ENCODE assay signal across 12 cellular contexts in the genomic region with DNA sequence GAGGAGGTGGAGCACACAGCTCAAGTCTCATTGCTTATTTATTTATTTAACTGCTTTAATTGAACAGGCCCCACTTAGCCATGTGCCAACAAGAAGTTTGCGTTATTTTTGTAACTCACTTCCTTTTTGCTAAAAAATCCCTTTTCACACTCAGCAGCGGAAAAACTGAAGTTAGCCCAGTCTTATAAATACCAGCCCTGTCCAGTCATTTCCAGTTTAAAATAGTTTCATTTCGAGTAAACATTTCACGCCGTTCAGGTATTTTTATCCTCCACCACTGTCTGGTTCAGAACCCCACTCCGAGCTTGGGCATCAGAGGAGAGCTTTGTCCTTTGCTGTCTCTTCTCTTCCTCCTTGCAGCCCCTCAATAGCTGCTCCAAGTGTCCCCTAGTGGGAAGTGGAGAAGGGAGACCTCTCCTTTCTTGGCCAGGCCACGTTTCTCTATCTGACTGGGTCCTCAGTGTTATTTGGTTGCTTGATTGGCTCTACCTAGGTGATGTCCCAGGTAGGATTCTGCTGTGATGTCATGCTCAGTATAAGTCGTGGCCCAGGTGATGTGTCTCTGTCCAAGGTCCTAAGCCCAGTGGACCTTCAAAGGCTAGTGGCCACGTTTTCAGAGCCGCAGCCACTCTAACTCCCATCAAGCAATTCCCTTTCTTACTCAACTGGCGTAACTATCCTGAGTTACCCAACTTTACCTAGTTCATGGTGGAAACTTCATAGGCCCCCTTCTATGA. TPM values are rescaled to one million over a fixed set of nuclear protein-coding genes. Genes with fewer than 3 reads are reported as not detected.
DNase-seq lines count a peak whose midpoint lies in the region; ATAC-seq, FAIRE-seq and TF ChIP-seq lines count a peak whose summit lies in the region.
"Had no signal": no experiment of that assay in that cellular context is flagged by ENCODE, and none has a peak within 500 bp of the region (broad histone marks: within the 10 kb centered on the region; RNA-seq: fewer than 3 reads in every experiment).

No MANE protein-coding gene starts in this region.

- FAIRE-seq in GM19239 (lab: Jason Lieb, UNC), result peak; percentile 86

- no peaks in the 10 kb centered on the region for H3K9me3 ChIP-seq in CD4-positive, alpha-beta T cell (ENCODE audit: control insufficient read depth, low read length)
- H3K9me3 ChIP-seq in CD8-positive, alpha-beta T cell (ENCODE audit: low read length), result no peaks in the 10 kb centered on the region
- no peaks in the 10 kb centered on the region for H3K9me3 ChIP-seq in colonic mucosa

- no peak overlapping the region for H3K4me3 Mint-ChIP-seq in CD4-positive, alpha-beta T cell
- H3K4me3 Mint-ChIP-seq in CD8-positive, alpha-beta T cell, result no peak overlapping the region
- H3K4me3 Mint-ChIP-seq: activated naive CD8-positive, alpha-beta T cell; immature natural killer cell had no signal

- DNase-seq in ELF-1 (ENCODE audit: low read depth, low spot score) (peak; percentile 24), GM19239 (ENCODE audit: insufficient read length, low spot score) (no peak), MV-4-11 (lab: John Stamatoyannopoulos, UW) (peak; percentile 36), colonic mucosa (no peak)
- no peak for DNase-seq in CD4-positive, alpha-beta T cell
- no peak for DNase-seq in CD8-positive, alpha-beta T cell
- DNase-seq in stimulated activated CD4-positive, alpha-beta T cell treated with anti-CD3 and anti-CD28 coated beads, Interleukin-4, amount 100 ng/mL, for 24 hours, result no peak
- DNase-seq: immature natural killer cell, posterior cingulate gyrus had no signal

- no peaks in the 10 kb centered on the region for H3K4me1 ChIP-seq in CD8-positive, alpha-beta T cell (ENCODE audit: insufficient read depth, low read length)
- H3K4me1 ChIP-seq in colonic mucosa, result no peaks in the 10 kb centered on the region

- intact Hi-C loops in CD4-positive, alpha-beta T cell (cut with DNase I, micrococcal nuclease), result no loop called here
- intact Hi-C loops in CD8-positive, alpha-beta T cell (cut with DNase I, micrococcal nuclease), result no loop called here
- intact Hi-C loops in colonic mucosa (cut with DNase I), result no loop called here

- no peaks in the 10 kb centered on the region for H3K9me3 Mint-ChIP-seq in CD4-positive, alpha-beta T cell
- H3K9me3 Mint-ChIP-seq in CD8-positive, alpha-beta T cell, result no peaks in the 10 kb centered on the region
- H3K9me3 Mint-ChIP-seq: immature natural killer cell had no signal

- CTCF ChIA-PET in CD4-positive, alpha-beta T cell (lab: Charles Lee), result no interaction called here
- CTCF ChIA-PET in CD8-positive, alpha-beta T cell (lab: Charles Lee), result no interaction called here

- POLR2A ChIA-PET in CD4-positive, alpha-beta T cell (lab: Charles Lee), result no interaction called here
- POLR2A ChIA-PET in CD8-positive, alpha-beta T cell (lab: Charles Lee), result no interaction called here

- H3K27ac ChIP-seq in CD4-positive, alpha-beta T cell (ENCODE audit: low read depth, low read length), result no peak overlapping the region
- no peak overlapping the region for H3K27ac ChIP-seq in CD8-positive, alpha-beta T cell (ENCODE audit: low read depth, low read length)
- no peak overlapping the region for H3K27ac ChIP-seq in colonic mucosa
- H3K27ac ChIP-seq: KMS-11 had no signal

- TF ChIP-seq CTCF in CD4-positive, alpha-beta T cell (IDR thresholded peaks at IDR 0.05), result no peak
- no peak for TF ChIP-seq CTCF in CD8-positive, alpha-beta T cell (IDR thresholded peaks at IDR 0.05)
- no peak for TF ChIP-seq CTCF in colonic mucosa (IDR thresholded peaks at IDR 0.05)

- no peaks in the 10 kb centered on the region for H3K4me1 Mint-ChIP-seq in CD4-positive, alpha-beta T cell (ENCODE audit: low read depth)
- no peaks in the 10 kb centered on the region for H3K4me1 Mint-ChIP-seq in CD8-positive, alpha-beta T cell (ENCODE audit: low read depth)

- H3K36me3 Mint-ChIP-seq in CD4-positive, alpha-beta T cell (ENCODE audit: low read depth), result no peaks in the 10 kb centered on the region
- no peaks in the 10 kb centered on the region for H3K36me3 Mint-ChIP-seq in CD8-positive, alpha-beta T cell
- H3K36me3 Mint-ChIP-seq: activated naive CD8-positive, alpha-beta T cell; immature natural killer cell had no signal

- H3K4me3 ChIP-seq in CD8-positive, alpha-beta T cell (ENCODE audit: low read depth, low read length), result no peak overlapping the region
- no peak overlapping the region for H3K4me3 ChIP-seq in colonic mucosa

- no peaks in the 10 kb centered on the region for H3K36me3 ChIP-seq in CD8-positive, alpha-beta T cell (ENCODE audit: insufficient read depth, low read length)
- H3K36me3 ChIP-seq in colonic mucosa, result no peaks in the 10 kb centered on the region

- H3K9ac ChIP-seq in colonic mucosa (ENCODE audit: low read depth in 2 of 2, low read length in 2 of 2), result no peak overlapping the region
- H3K9ac ChIP-seq: KMS-11 had no signal

- ATAC-seq in HG02798 (IDR thresholded peaks at IDR 0.05; ENCODE audit: poor library complexity, unreplicated experiment), result peak; percentile 80
- ATAC-seq in CD4-positive, alpha-beta T cell (ENCODE audit: poor library complexity), result no peak
- no peak for ATAC-seq in CD8-positive, alpha-beta T cell

- no peaks in the 10 kb centered on the region for H3K27me3 ChIP-seq in CD4-positive, alpha-beta T cell (ENCODE audit: control insufficient read depth, insufficient read depth, low read length)
- H3K27me3 ChIP-seq in CD8-positive, alpha-beta T cell (ENCODE audit: insufficient read depth, low read length), result no peaks in the 10 kb centered on the region
- no peaks in the 10 kb centered on the region for H3K27me3 ChIP-seq in colonic mucosa

- H3K27ac Mint-ChIP-seq in CD4-positive, alpha-beta T cell, result no peak overlapping the region
- no peak overlapping the region for H3K27ac Mint-ChIP-seq in CD8-positive, alpha-beta T cell
- H3K27ac Mint-ChIP-seq: activated naive CD8-positive, alpha-beta T cell; immature natural killer cell had no signal

- H3K27me3 Mint-ChIP-seq in CD4-positive, alpha-beta T cell, result peaks cover 10% of the 10 kb centered on the region
- peaks cover 9% of the 10 kb centered on the region for H3K27me3 Mint-ChIP-seq in CD8-positive, alpha-beta T cell (ENCODE audit: low read depth)

RNA-seq across cellular contexts. Expression of gene GAS7, which starts 53.0 kb away (rescaled TPM):
- 1 to 10 TPM; 1.8 to 3.4 TPM for total RNA-seq in CD4-positive, alpha-beta T cell
- total RNA-seq in CD8-positive, alpha-beta T cell, result 1 to 10 TPM; 2.9 to 4.2 TPM
- total RNA-seq in colonic mucosa, result 10 to 100 TPM in 1 of 2 donors, 1 to 10 TPM in 1; 4.7 to 17.0 TPM

Comparison
In these comparisons a context has a peak if more than half of its experiments do, and no peak if none do; other contexts are left out.
1. DNase-seq: peak in ELF-1 (single experiment) and MV-4-11 (single experiment); none in GM19239 (single experiment), CD4-positive, alpha-beta T cell (0 of 10), CD8-positive, alpha-beta T cell (0 of 7), colonic mucosa (single experiment) and stimulated activated CD4-positive, alpha-beta T cell treated with anti-CD3 and anti-CD28 coated beads, Interleukin-4, amount 100 ng/mL, for 24 hours (single experiment).